25 cellular contexts compared by ENCODE assay signal in genomic region chr13:47230155-47230554, GRCh38.
"Had no signal": no experiment of that assay in that cellular context is flagged by ENCODE, and none has a peak within 500 bp of the region (broad histone marks: within the 10 kb centered on the region; RNA-seq: fewer than 3 reads in every experiment).

No MANE protein-coding gene starts in this region.

- ATAC-seq: Panc1, PC-3, T-cell had no signal

- H3K9ac ChIP-seq: SK-N-SH had no signal

- H3K27ac ChIP-seq: RWPE1 had no signal

- H3K4me3 ChIP-seq: MG63 had no signal

- H3K4me2 ChIP-seq: SK-N-SH had no signal

- DNase-seq: Karpas-422, KG1, MG63, NCI-H1092, NCI-H1105 treated with DMSO at 0.1 percent for 48 hours, NCI-H1417 treated with DMSO at 0.1 percent for 48 hours, NCI-H146, NCI-H1694 treated with DMSO at 0.1 percent for 48 hours, NCI-H1930, NCI-H2081, NCI-H2107, NCI-H2171, NCI-H226, NCI-H446, NCI-H510A, NCI-H524 treated with DMSO at 0.1 percent for 48 hours, NCI-H69, NCI-H774, PC-3, SHP77, SK-N-SH, SW 1271, T-cell had no signal

- H3K27me3 ChIP-seq: MG63 had no signal

- H3K36me3 ChIP-seq: MG63 had no signal
